Comparison of ENCODE assay signal across 20 cellular contexts in genomic region chr4:140581078-140581477, GRCh38. TPM values are rescaled to one million over a fixed set of nuclear protein-coding genes. Genes with fewer than 3 reads are reported as not detected.
DNase-seq lines count a peak whose midpoint lies in the region; ATAC-seq lines count a peak whose summit lies in the region.
"Had no signal": no experiment of that assay in that cellular context is flagged by ENCODE, and none has a peak within 500 bp of the region (broad histone marks: within the 10 kb centered on the region; RNA-seq: fewer than 3 reads in every experiment).

No MANE protein-coding gene starts in this region.

- peaks cover 2% of the 10 kb centered on the region for H3K4me1 ChIP-seq in mesenchymal stem cell (ENCODE audit: control insufficient read depth, insufficient read depth, low read depth, low read length)
- H3K4me1 ChIP-seq: BLaER1 treated with 17β-estradiol and CSF1 and Interleukin-3, amounts not matched to agents 10 nM and 100 nM had no signal

- no peak overlapping the region for H3K23ac ChIP-seq in mesenchymal stem cell (ENCODE audit: low read length in 2 of 2)

- no peak overlapping the region for H2BK12ac ChIP-seq in mesenchymal stem cell (ENCODE audit: low read length in 2 of 2)

- H2BK15ac ChIP-seq in mesenchymal stem cell (ENCODE audit: low read depth, poor library complexity, severe bottlenecking) = no peak overlapping the region

- no peak overlapping the region for H3K4ac ChIP-seq in mesenchymal stem cell (ENCODE audit: low read depth in 1 of 2, low read length in 2 of 2)

- DNase-seq in NCI-H2107 treated with DMSO at 0.1 percent for 48 hours (lab: John Stamatoyannopoulos, UW; ENCODE audit: unreplicated experiment) (peak; percentile 28), NCI-H2107 (lab: John Stamatoyannopoulos, UW) (no peak), HuH-7 (ENCODE audit: low spot score) (peak; percentile 39), SK-MEL-5 (ENCODE audit: low read depth, low spot score) (peak; percentile 80), mesenchymal stem cell (peak; percentile 18)
- DNase-seq: 8988T; AML-193; Calu3; CD4-positive, CD25-positive, alpha-beta regulatory T cell; DMS 273 treated with DMSO at 0.1 percent for 48 hours; DMS79 treated with DMSO at 0.1 percent for 48 hours; EL; HCEC 1CT; HFFc6 had no signal

- no peak overlapping the region for H3K4me2 ChIP-seq in mesenchymal stem cell (ENCODE audit: low read length, poor library complexity, severe bottlenecking)
- H3K4me2 ChIP-seq: BLaER1 treated with 17β-estradiol and CSF1 and Interleukin-3, amounts not matched to agents 10 nM and 100 nM had no signal

- no peak overlapping the region for H3K27ac ChIP-seq in mesenchymal stem cell (ENCODE audit: low read length, poor library complexity, severe bottlenecking)
- H3K27ac ChIP-seq: BLaER1 treated with 17β-estradiol and CSF1 and Interleukin-3, amounts not matched to agents 10 nM and 100 nM; HL-60 had no signal

- H2BK120ac ChIP-seq in mesenchymal stem cell (ENCODE audit: low read depth, low read length) = no peak overlapping the region

- H3K36me3 ChIP-seq in mesenchymal stem cell (ENCODE audit: control insufficient read depth in 1 of 2, insufficient read depth in 2 of 2, low read depth in 1 of 2, low read length in 2 of 2) = no peaks in the 10 kb centered on the region
- H3K36me3 ChIP-seq: BLaER1 treated with 17β-estradiol and CSF1 and Interleukin-3, amounts not matched to agents 10 nM and 100 nM had no signal

- no peaks in the 10 kb centered on the region for H3K79me1 ChIP-seq in mesenchymal stem cell (replicated peaks; ENCODE audit: low read length, poor library complexity, severe bottlenecking)

- no peak overlapping the region for H3K18ac ChIP-seq in mesenchymal stem cell (ENCODE audit: low read depth in 1 of 2, low read length in 2 of 2)

- no peak overlapping the region for H2AK5ac ChIP-seq in mesenchymal stem cell (ENCODE audit: low read length, severe bottlenecking)

- H4K8ac ChIP-seq in mesenchymal stem cell (ENCODE audit: low read length) = no peak overlapping the region

- no peaks in the 10 kb centered on the region for H3K9me3 ChIP-seq in mesenchymal stem cell (ENCODE audit: control insufficient read depth, low read length)
- H3K9me3 ChIP-seq: BLaER1 treated with 17β-estradiol and CSF1 and Interleukin-3, amounts not matched to agents 10 nM and 100 nM had no signal

- ATAC-seq in GM21447 (IDR thresholded peaks at IDR 0.05; ENCODE audit: unreplicated experiment) (no peak), HG02610 (IDR thresholded peaks at IDR 0.05; ENCODE audit: unreplicated experiment) (no peak), HG03039 (IDR thresholded peaks at IDR 0.05; ENCODE audit: unreplicated experiment) (no peak)

- peaks cover 6 to 46% of the 10 kb centered on the region in 2 experiments for H3K27me3 ChIP-seq in mesenchymal stem cell (ENCODE audit: control insufficient read depth in 1 of 2, insufficient read depth in 1 of 2, low read length in 2 of 2)
- H3K27me3 ChIP-seq: BLaER1 treated with 17β-estradiol and CSF1 and Interleukin-3, amounts not matched to agents 10 nM and 100 nM had no signal

- in situ Hi-C loops in SK-MEL-5 (cut with HindIII; ENCODE audit: low pct_unique_long_range_greater_than_20kb, low sequenced_read_pairs) = no loop called here

- 50% methylated on average over 2 of the region's 3 CpGs for WGBS in mesenchymal stem cell

- H3K9ac ChIP-seq in mesenchymal stem cell (ENCODE audit: low read length) = no peak overlapping the region
- H3K9ac ChIP-seq: BLaER1 treated with 17β-estradiol and CSF1 and Interleukin-3, amounts not matched to agents 10 nM and 100 nM had no signal

- H2BK5ac ChIP-seq in mesenchymal stem cell (ENCODE audit: low read depth, low read length, poor library complexity, severe bottlenecking) = no peak overlapping the region

- no peak overlapping the region for H2AFZ ChIP-seq in mesenchymal stem cell (ENCODE audit: low read depth, low read length)

- H3K14ac ChIP-seq in mesenchymal stem cell (ENCODE audit: low read length in 2 of 2) = no peak overlapping the region

- H3K4me3 ChIP-seq in mesenchymal stem cell (ENCODE audit: insufficient read depth in 1 of 2, low read depth in 1 of 2, low read length in 2 of 2) = no peak overlapping the region
- H3K4me3 ChIP-seq: BLaER1 treated with 17β-estradiol and CSF1 and Interleukin-3, amounts not matched to agents 10 nM and 100 nM had no signal

- no peak overlapping the region for H4K91ac ChIP-seq in mesenchymal stem cell (ENCODE audit: low read length)

RNA-seq across cellular contexts. Expression of gene UCP1, which starts 12.3 kb away (rescaled TPM):
- not detected in 2 replicates for total RNA-seq in SK-MEL-5 (2014; rRNA removed; shearing (Covaris generic))
- polyA plus RNA-seq in SK-MEL-5 (2015; cell fraction: cytosol; rRNA removed) = not detected in 2 replicates
- not detected in 2 replicates for polyA plus RNA-seq in SK-MEL-5 (2015; cell fraction: nucleus; rRNA removed)
- polyA plus RNA-seq in mesenchymal stem cell (2013, experiment 1 of 2) = not detected
- polyA plus RNA-seq in mesenchymal stem cell (2013, experiment 2 of 2) = not detected
- total RNA-seq: Calu3; CD4-positive, CD25-positive, alpha-beta regulatory T cell; H4; HFFc6 had no signal
- polyA plus RNA-seq: CD4-positive, CD25-positive, alpha-beta regulatory T cell had no signal

RNA-seq across cellular contexts. Expression of gene ELMOD2, which starts 57.1 kb away (rescaled TPM):
- total RNA-seq in SK-MEL-5 (2014; rRNA removed; shearing (Covaris generic)) = 25.5 and 27.0 TPM in 2 replicates
- 13.9 and 15.3 TPM in 2 replicates for polyA plus RNA-seq in SK-MEL-5 (2015; cell fraction: cytosol; rRNA removed)
- polyA plus RNA-seq in SK-MEL-5 (2015; cell fraction: nucleus; rRNA removed) = 30.7 and 44.9 TPM in 2 replicates
- polyA plus RNA-seq in mesenchymal stem cell (2013, experiment 1 of 2) = 16.5 TPM
- 17.3 TPM for polyA plus RNA-seq in mesenchymal stem cell (2013, experiment 2 of 2)
